1 cellular context compared by ENCODE assay signal in genomic region chrX:12947545-12948235, GRCh38.
TF ChIP-seq lines count a peak whose summit lies in the region.

No MANE protein-coding gene starts in this region.

TF ChIP-seq in GM12878, 131 proteins besides CTCF, POLR2A, EP300 and RAD21 (continued from another document):
- TF ChIP-seq USF1 (IDR thresholded peaks at IDR 0.05; ENCODE audit: borderline replicate concordance, extremely low read length, insufficient read depth, low read depth, low read length), result no peak
- no peak for TF ChIP-seq ZSCAN29 (IDR thresholded peaks at IDR 0.05)
- 0 out of 2 replicates have a peak, but pooled peaks have one; percentile 43 for TF ChIP-seq PAX5 (IDR thresholded peaks at IDR 0.05; ENCODE audit: borderline replicate concordance, low read depth, low read length)
- no peak for TF ChIP-seq CBX3 (IDR thresholded peaks at IDR 0.05; ENCODE audit: borderline replicate concordance, low read depth)
- no peak for TF ChIP-seq MTA3 (IDR thresholded peaks at IDR 0.05; ENCODE audit: borderline replicate concordance, low read length)
- TF ChIP-seq IRF3 (IDR thresholded peaks at IDR 0.05), result no peak
- TF ChIP-seq RAD51 (IDR thresholded peaks at IDR 0.05), result no peak
- TF ChIP-seq HCFC1 (IDR thresholded peaks at IDR 0.05; ENCODE audit: low read length), result no peak; the same call in 1 of the 2 replicates
- no peak for TF ChIP-seq RB1 (IDR thresholded peaks at IDR 0.05; ENCODE audit: borderline replicate concordance)
- no peak for TF ChIP-seq SMAD1 (IDR thresholded peaks at IDR 0.05; ENCODE audit: low read depth, partially characterized antibody)
- TF ChIP-seq TCF12 (IDR thresholded peaks at IDR 0.05; ENCODE audit: low read depth, low read length), result peak; percentile 92
- TF ChIP-seq E4F1 (IDR thresholded peaks at IDR 0.05; ENCODE audit: borderline replicate concordance, partially characterized antibody), result no peak
- no peak for TF ChIP-seq MEF2A (IDR thresholded peaks at IDR 0.05; ENCODE audit: insufficient read depth, low read depth, low read length)
- no peak for TF ChIP-seq WRNIP1 (IDR thresholded peaks at IDR 0.05; ENCODE audit: borderline replicate concordance, low read depth, low read length)
- no peak for TF ChIP-seq ATF7 (IDR thresholded peaks at IDR 0.05; ENCODE audit: low read depth)
- no peak for TF ChIP-seq YBX1 (IDR thresholded peaks at IDR 0.05)
- TF ChIP-seq ZNF207 (IDR thresholded peaks at IDR 0.05; ENCODE audit: borderline replicate concordance), result no peak
- 0 out of 2 replicates have a peak, but pooled peaks have one; percentile 50 for TF ChIP-seq TCF3 (IDR thresholded peaks at IDR 0.05; ENCODE audit: borderline replicate concordance, insufficient read depth, low read depth, low read length)
- TF ChIP-seq IRF4 (IDR thresholded peaks at IDR 0.05; ENCODE audit: low read depth, low read length), result no peak
- peak; percentile 38 for TF ChIP-seq BCL3 (IDR thresholded peaks at IDR 0.05; ENCODE audit: borderline replicate concordance, insufficient read depth, low read depth, low read length, poor library complexity, severe bottlenecking)
- TF ChIP-seq TCF7 (IDR thresholded peaks at IDR 0.05; ENCODE audit: borderline replicate concordance), result no peak
- TF ChIP-seq MYB (IDR thresholded peaks at IDR 0.05; ENCODE audit: borderline replicate concordance, low read depth, low read length), result no peak
- TF ChIP-seq STAT3 (IDR thresholded peaks at IDR 0.05; ENCODE audit: low read depth, low read length), result no peak
- peak; percentile 30 for TF ChIP-seq MEF2B (IDR thresholded peaks at IDR 0.05; ENCODE audit: partially characterized antibody, poor library complexity, severe bottlenecking)
- no peak for TF ChIP-seq CREB1 (IDR thresholded peaks at IDR 0.05; ENCODE audit: low read depth)
- TF ChIP-seq KDM1A (IDR thresholded peaks at IDR 0.05; ENCODE audit: borderline replicate concordance), result no peak
- TF ChIP-seq MTA2 (IDR thresholded peaks at IDR 0.05; ENCODE audit: low read depth), result peak; percentile 45; the same call in 1 of the 2 replicates
- no peak for TF ChIP-seq PBX3 (IDR thresholded peaks at IDR 0.05; ENCODE audit: insufficient replicate concordance, low read depth, low read length)
- TF ChIP-seq ESRRA (IDR thresholded peaks at IDR 0.05; ENCODE audit: low read length), result no peak
- no peak for TF ChIP-seq NKRF (conservative IDR thresholded peaks at IDR 0.05)
- TF ChIP-seq ETV6 (conservative IDR thresholded peaks at IDR 0.05 in 1 of 2, IDR thresholded peaks at IDR 0.05 in 1 of 2; ENCODE audit: borderline replicate concordance in 1 of 2, low read depth in 1 of 2), result 0 out of 4 replicates have a peak, but pooled peaks of 1 of the 2 experiments have one; percentile 15
- TF ChIP-seq ZBTB33 (IDR thresholded peaks at IDR 0.05), result 0 out of 2 replicates have a peak, but pooled peaks have one; percentile 11
- TF ChIP-seq GABPA (IDR thresholded peaks at IDR 0.05; ENCODE audit: low read depth), result no peak
TF ChIP-seq in GM12878: peak in this region for 14.
